26 cellular contexts compared by ENCODE assay signal in the genomic region with DNA sequence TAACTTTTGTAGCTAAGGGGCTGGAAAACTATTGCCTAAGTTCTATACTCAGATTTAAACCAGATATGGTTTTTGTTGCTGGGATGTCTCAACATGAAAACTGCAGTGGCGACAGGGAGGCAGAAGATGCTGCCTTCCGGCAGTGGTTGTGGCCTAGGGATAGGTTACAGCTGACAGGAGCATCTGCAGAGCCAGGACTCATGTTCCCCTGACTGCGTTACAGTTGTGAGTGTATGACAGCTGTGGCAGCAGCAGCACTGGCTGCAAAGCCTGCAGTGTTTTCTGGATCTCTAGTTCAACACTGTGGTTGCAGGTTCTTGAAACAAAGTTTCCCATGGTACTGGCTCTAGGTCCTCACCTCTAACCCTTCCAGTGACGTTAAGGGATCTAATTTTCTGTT.
"Had no signal": no experiment of that assay in that cellular context is flagged by ENCODE, and none has a peak within 500 bp of the region (broad histone marks: within the 10 kb centered on the region; RNA-seq: fewer than 3 reads in every experiment).

No MANE protein-coding gene starts in this region.

- H3K36me3 Mint-ChIP-seq: IgD-negative memory B cell had no signal

- H3K4me3 Mint-ChIP-seq: IgD-negative memory B cell had no signal

- DNase-seq: Kasumi-1, MM.1S, MV-4-11, NCI-H1048, NCI-H1105, NCI-H1417, NCI-H1436 treated with DMSO at 0.1 percent for 48 hours, NCI-H1694, NCI-H187 treated with DMSO at 0.1 percent for 48 hours, NCI-H2029 treated with DMSO at 0.1 percent for 48 hours, NCI-H2107, NCI-H226, NCI-H446, NCI-H510A, NCI-H524 treated with DMSO at 0.1 percent for 48 hours, NCI-H69, NCI-H774, Right ventricle myocardium superior, RPMI8226, SIG-M5, T-helper 2 cell had no signal

- H3K4me3 ChIP-seq: K562 had no signal

- H3K4me1 Mint-ChIP-seq: IgD-negative memory B cell had no signal

- H3K27ac ChIP-seq: HL-60, KMS-11 had no signal

- H3K27me3 Mint-ChIP-seq: IgD-negative memory B cell had no signal

- H3K27ac Mint-ChIP-seq: IgD-negative memory B cell had no signal

- FAIRE-seq: HTR-8/SVneo, K562 had no signal
